1 cellular context compared by ENCODE assay signal in the genomic region with DNA sequence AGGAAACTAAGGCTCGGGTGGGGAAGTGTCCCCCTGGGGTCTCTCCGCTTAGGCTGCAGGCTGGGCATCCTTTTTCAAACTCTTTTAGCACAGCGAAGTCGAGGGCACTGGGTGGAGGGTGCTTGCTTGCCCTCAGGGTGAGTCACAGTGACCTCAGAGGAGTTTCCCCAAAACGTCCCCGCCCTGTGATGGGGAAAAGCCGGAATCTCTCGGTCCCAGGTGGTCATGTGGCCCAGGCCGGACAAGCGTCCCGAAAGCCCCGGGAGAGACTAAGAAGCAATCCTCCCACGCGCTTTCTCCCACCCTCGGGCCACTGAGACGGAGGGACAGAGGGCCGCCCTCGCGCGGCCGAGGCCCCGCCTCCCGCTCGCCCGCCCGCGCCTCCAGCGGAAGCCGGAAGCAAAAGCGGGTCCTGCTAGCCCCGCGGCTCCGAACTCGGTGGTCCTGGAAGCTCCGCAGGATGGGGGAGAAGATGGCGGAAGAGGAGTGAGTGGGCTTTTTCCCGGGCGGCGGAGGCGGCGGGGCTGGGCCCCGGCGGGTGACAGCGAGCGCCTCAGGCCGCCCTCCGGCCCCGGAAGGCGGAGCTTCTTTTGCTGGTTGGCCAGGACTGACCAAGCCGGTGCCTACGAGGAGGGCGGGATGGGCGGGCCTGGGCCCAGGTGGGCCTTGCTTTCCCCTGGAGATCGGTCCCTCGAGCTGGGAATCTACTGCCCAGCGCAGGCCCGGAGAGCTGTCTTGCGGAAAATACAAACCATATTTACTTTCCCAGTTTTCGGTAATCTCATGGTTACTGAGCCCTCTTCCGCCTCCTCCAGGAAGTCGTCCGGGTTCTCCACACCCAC.
TF ChIP-seq lines count a peak whose summit lies in the region.

A gene with protein sequence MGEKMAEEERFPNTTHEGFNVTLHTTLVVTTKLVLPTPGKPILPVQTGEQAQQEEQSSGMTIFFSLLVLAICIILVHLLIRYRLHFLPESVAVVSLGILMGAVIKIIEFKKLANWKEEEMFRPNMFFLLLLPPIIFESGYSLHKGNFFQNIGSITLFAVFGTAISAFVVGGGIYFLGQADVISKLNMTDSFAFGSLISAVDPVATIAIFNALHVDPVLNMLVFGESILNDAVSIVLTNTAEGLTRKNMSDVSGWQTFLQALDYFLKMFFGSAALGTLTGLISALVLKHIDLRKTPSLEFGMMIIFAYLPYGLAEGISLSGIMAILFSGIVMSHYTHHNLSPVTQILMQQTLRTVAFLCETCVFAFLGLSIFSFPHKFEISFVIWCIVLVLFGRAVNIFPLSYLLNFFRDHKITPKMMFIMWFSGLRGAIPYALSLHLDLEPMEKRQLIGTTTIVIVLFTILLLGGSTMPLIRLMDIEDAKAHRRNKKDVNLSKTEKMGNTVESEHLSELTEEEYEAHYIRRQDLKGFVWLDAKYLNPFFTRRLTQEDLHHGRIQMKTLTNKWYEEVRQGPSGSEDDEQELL (plus strand): TSS at position 366 of the 842 bp plus-strand sequence. CDS start 95 bp downstream, at position 461.

TF ChIP-seq in HepG2, 621 proteins besides CTCF, POLR2A, EP300 and RAD21 (continued from another document):
- TF ChIP-seq, protein P1, sequence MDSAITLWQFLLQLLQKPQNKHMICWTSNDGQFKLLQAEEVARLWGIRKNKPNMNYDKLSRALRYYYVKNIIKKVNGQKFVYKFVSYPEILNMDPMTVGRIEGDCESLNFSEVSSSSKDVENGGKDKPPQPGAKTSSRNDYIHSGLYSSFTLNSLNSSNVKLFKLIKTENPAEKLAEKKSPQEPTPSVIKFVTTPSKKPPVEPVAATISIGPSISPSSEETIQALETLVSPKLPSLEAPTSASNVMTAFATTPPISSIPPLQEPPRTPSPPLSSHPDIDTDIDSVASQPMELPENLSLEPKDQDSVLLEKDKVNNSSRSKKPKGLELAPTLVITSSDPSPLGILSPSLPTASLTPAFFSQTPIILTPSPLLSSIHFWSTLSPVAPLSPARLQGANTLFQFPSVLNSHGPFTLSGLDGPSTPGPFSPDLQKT (CRISPR knock-in tag; IDR thresholded peaks at IDR 0.05; ENCODE audit: borderline replicate concordance): no peak; the same call in 1 of the 2 replicates
- TF ChIP-seq BORCS8-MEF2B (CRISPR knock-in tag; IDR thresholded peaks at IDR 0.05) (no peak; the same call in 1 of the 2 replicates), KDM1A (CRISPR knock-in tag; IDR thresholded peaks at IDR 0.05) (no peak), RBM39 (IDR thresholded peaks at IDR 0.05; ENCODE audit: low read depth, low read length, poor library complexity, severe bottlenecking) (peak; percentile 99), ZNF484 (CRISPR knock-in tag; IDR thresholded peaks at IDR 0.05; ENCODE audit: borderline replicate concordance, low read depth) (no peak), HNF4A (CRISPR knock-in tag; IDR thresholded peaks at IDR 0.05) (no peak), MATR3 (CRISPR knock-in tag; IDR thresholded peaks at IDR 0.05) (no peak), ZNF367 (CRISPR knock-in tag; IDR thresholded peaks at IDR 0.05; ENCODE audit: borderline replicate concordance) (peak; percentile 55; the same call in 1 of the 2 replicates), ZEB1 (IDR thresholded peaks at IDR 0.05; ENCODE audit: insufficient replicate concordance, low read depth) (peak; percentile 27), ZNF253 (CRISPR knock-in tag; IDR thresholded peaks at IDR 0.05; ENCODE audit: borderline replicate concordance) (no peak), ZNF160 (CRISPR knock-in tag; IDR thresholded peaks at IDR 0.05) (no peak; the same call in 1 of the 2 replicates), ZNF510 (CRISPR knock-in tag; IDR thresholded peaks at IDR 0.05; ENCODE audit: low read depth) (peak; percentile 94; the same call in 1 of the 2 replicates), REPIN1 (CRISPR knock-in tag; IDR thresholded peaks at IDR 0.05; ENCODE audit: borderline replicate concordance, low read depth) (no peak; the same call in 1 of the 2 replicates), ZNF589 (CRISPR knock-in tag; conservative IDR thresholded peaks at IDR 0.05) (no peak), AKAP8 (CRISPR knock-in tag; IDR thresholded peaks at IDR 0.05) (no peak; the same call in 1 of the 2 replicates), PCBP2 (optimal IDR thresholded peaks at IDR 0.05; ENCODE audit: low read depth, low read length, poor library complexity, severe bottlenecking) (no peak), PAWR (CRISPR knock-in tag; IDR thresholded peaks at IDR 0.05; ENCODE audit: borderline replicate concordance) (peak; percentile 92), ZNF768 (CRISPR knock-in tag; IDR thresholded peaks at IDR 0.05) (peak; percentile 69; the same call in 1 of the 2 replicates)
- TF ChIP-seq, protein P2, sequence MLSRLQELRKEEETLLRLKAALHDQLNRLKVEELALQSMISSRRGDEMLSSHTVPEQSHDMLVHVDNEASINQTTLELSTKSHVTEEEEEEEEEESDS (CRISPR knock-in tag; IDR thresholded peaks at IDR 0.05; ENCODE audit: borderline replicate concordance): peak; percentile 44; the same call in 1 of the 2 replicates
- TF ChIP-seq, protein P3, sequence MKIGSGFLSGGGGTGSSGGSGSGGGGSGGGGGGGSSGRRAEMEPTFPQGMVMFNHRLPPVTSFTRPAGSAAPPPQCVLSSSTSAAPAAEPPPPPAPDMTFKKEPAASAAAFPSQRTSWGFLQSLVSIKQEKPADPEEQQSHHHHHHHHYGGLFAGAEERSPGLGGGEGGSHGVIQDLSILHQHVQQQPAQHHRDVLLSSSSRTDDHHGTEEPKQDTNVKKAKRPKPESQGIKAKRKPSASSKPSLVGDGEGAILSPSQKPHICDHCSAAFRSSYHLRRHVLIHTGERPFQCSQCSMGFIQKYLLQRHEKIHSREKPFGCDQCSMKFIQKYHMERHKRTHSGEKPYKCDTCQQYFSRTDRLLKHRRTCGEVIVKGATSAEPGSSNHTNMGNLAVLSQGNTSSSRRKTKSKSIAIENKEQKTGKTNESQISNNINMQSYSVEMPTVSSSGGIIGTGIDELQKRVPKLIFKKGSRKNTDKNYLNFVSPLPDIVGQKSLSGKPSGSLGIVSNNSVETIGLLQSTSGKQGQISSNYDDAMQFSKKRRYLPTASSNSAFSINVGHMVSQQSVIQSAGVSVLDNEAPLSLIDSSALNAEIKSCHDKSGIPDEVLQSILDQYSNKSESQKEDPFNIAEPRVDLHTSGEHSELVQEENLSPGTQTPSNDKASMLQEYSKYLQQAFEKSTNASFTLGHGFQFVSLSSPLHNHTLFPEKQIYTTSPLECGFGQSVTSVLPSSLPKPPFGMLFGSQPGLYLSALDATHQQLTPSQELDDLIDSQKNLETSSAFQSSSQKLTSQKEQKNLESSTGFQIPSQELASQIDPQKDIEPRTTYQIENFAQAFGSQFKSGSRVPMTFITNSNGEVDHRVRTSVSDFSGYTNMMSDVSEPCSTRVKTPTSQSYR (CRISPR knock-in tag; IDR thresholded peaks at IDR 0.05; ENCODE audit: borderline replicate concordance): no peak; the same call in 1 of the 2 replicates
- TF ChIP-seq, protein P4, sequence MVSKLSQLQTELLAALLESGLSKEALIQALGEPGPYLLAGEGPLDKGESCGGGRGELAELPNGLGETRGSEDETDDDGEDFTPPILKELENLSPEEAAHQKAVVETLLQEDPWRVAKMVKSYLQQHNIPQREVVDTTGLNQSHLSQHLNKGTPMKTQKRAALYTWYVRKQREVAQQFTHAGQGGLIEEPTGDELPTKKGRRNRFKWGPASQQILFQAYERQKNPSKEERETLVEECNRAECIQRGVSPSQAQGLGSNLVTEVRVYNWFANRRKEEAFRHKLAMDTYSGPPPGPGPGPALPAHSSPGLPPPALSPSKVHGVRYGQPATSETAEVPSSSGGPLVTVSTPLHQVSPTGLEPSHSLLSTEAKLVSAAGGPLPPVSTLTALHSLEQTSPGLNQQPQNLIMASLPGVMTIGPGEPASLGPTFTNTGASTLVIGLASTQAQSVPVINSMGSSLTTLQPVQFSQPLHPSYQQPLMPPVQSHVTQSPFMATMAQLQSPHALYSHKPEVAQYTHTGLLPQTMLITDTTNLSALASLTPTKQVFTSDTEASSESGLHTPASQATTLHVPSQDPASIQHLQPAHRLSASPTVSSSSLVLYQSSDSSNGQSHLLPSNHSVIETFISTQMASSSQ (IDR thresholded peaks at IDR 0.05; ENCODE audit: low read depth): no peak
- TF ChIP-seq, protein P4 (CRISPR knock-in tag; IDR thresholded peaks at IDR 0.05; ENCODE audit: borderline replicate concordance): peak; percentile 63; the same call in 1 of the 2 replicates
- TF ChIP-seq, protein P5, sequence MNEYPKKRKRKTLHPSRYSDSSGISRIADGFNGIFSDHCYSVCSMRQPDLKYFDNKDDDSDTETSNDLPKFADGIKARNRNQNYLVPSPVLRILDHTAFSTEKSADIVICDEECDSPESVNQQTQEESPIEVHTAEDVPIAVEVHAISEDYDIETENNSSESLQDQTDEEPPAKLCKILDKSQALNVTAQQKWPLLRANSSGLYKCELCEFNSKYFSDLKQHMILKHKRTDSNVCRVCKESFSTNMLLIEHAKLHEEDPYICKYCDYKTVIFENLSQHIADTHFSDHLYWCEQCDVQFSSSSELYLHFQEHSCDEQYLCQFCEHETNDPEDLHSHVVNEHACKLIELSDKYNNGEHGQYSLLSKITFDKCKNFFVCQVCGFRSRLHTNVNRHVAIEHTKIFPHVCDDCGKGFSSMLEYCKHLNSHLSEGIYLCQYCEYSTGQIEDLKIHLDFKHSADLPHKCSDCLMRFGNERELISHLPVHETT (CRISPR knock-in tag; conservative IDR thresholded peaks at IDR 0.05): peak; percentile 81; the same call in 1 of the 2 replicates
- TF ChIP-seq, protein P6, sequence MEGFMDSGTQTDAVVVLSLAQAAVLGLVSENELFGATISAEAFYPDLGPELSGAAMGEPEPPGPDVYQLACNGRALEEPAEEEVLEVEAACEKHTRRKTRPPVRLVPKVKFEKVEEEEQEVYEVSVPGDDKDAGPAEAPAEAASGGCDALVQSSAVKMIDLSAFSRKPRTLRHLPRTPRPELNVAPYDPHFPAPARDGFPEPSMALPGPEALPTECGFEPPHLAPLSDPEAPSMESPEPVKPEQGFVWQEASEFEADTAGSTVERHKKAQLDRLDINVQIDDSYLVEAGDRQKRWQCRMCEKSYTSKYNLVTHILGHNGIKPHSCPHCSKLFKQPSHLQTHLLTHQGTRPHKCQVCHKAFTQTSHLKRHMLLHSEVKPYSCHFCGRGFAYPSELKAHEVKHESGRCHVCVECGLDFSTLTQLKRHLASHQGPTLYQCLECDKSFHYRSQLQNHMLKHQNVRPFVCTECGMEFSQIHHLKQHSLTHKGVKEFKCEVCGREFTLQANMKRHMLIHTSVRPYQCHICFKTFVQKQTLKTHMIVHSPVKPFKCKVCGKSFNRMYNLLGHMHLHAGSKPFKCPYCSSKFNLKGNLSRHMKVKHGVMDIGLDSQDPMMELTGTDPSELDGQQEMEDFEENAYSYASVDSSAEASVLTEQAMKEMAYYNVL (CRISPR knock-in tag; IDR thresholded peaks at IDR 0.05; ENCODE audit: borderline replicate concordance): peak; percentile 60; the same call in 1 of the 2 replicates
TF ChIP-seq in HepG2: peak in this region for 334.
